In genomic region chr19:32691952-32692726, GRCh38 we compare ENCODE assay signal across 1 cellular context.
TF ChIP-seq lines count a peak whose summit lies in the region.

No MANE protein-coding gene starts in this region.

TF ChIP-seq in neural cell, 6 proteins besides CTCF, POLR2A, EP300 and RAD21:
- TF ChIP-seq REST (IDR thresholded peaks at IDR 0.05; ENCODE audit: borderline replicate concordance): no peak
- no peak for TF ChIP-seq EZH2 (IDR thresholded peaks at IDR 0.05; ENCODE audit: borderline replicate concordance, insufficient read depth, low read length, poor library complexity, severe bottlenecking)
